Comparison of ENCODE assay signal across 8 cellular contexts in genomic region chr7:44082541-44083207, GRCh38. TPM values are rescaled to one million over a fixed set of nuclear protein-coding genes. Genes with fewer than 3 reads are reported as not detected.
DNase-seq lines count a peak whose midpoint lies in the region; ATAC-seq, FAIRE-seq and TF ChIP-seq lines count a peak whose summit lies in the region.

No MANE protein-coding gene starts in this region.

- BruUV-seq in HepG2 (replicated peaks; lab: Mats Ljungman, UMichigan) = no TSS peak

- H3K4me3 ChIP-seq in HepG2 (replicated peaks in 1 of 3; ENCODE audit: insufficient read depth in 1 of 3, low read depth in 2 of 3, low read length in 3 of 3) = peak overlapping the region; percentile 55 to 73 (median 71); a peak in 5 of 6 replicates

- no peaks in the 10 kb centered on the region for H3K79me2 ChIP-seq in HepG2 (ENCODE audit: insufficient read depth, low read length)

- peaks cover 26% of the 10 kb centered on the region for H3K4me1 ChIP-seq in HepG2 (ENCODE audit: insufficient read depth, low read length)

- H3K27me3 Mint-ChIP-seq in dendritic cell treated with granulocyte-macrophage colony-stimulating factor and Interleukin-4, amounts not matched to agents 40 ng/mL and 50 ng/mL, for 4 days = peaks cover 3% of the 10 kb centered on the region

- H3K27me3 ChIP-seq in HepG2 (ENCODE audit: control insufficient read depth in 1 of 2, insufficient read depth in 2 of 2, low read length in 2 of 2) = peaks cover 0 to 14% of the 10 kb centered on the region in 2 experiments; a peak in 2 of 5 replicates

- peak overlapping the region; percentile 62; the same call in 1 of the 2 replicates for H3K9ac ChIP-seq in HepG2 (ENCODE audit: insufficient read depth, low read depth, low read length)

- CTCF ChIA-PET in HepG2 (lab: Yijun Ruan, JAX; ENCODE audit: low intra/inter-chr PET ratio, low total read pairs) = no interaction called here

- no peaks in the 10 kb centered on the region for H4K20me1 ChIP-seq in HepG2 (ENCODE audit: insufficient read depth, low read length)

- in situ Hi-C loops in HepG2 (cut with HindIII; ENCODE audit: extremely low pct_ligation_motif_present, low pct_unique_long_range_greater_than_20kb) = no loop called here

- no peaks in the 10 kb centered on the region for H3K9me3 ChIP-seq in HepG2 (ENCODE audit: low read length)

- under 1% methylated on average over 17 of the region's 54 CpGs for whole genome bisulfite sequencing in HepG2 (ENCODE audit: low lambda C conversion rate)

- peak; percentile 35; the same call in 1 of the 2 replicates for TF ChIP-seq CTCF in C4-2B (conservative IDR thresholded peaks at IDR 0.05)
- no peak for TF ChIP-seq CTCF in HepG2 (CRISPR knock-in tag; IDR thresholded peaks at IDR 0.05)

- H3K36me3 Mint-ChIP-seq in dendritic cell treated with granulocyte-macrophage colony-stimulating factor and Interleukin-4, amounts not matched to agents 40 ng/mL and 50 ng/mL, for 4 days (ENCODE audit: low read depth) = peaks cover 41% of the 10 kb centered on the region

- H2AFZ ChIP-seq in HepG2 (ENCODE audit: low read length) = no peak overlapping the region

- peak; percentile 30 for FAIRE-seq in HepG2 (lab: Jason Lieb, UNC)

- peak in 1 of 2 experiments; percentile 75; a peak in 2 of 4 replicates for TF ChIP-seq POLR2A in HepG2 (IDR thresholded peaks at IDR 0.05; ENCODE audit: insufficient read depth in 1 of 2, low read depth in 2 of 2, low read length in 2 of 2)

- no peak for TF ChIP-seq RAD21 in HepG2 (CRISPR knock-in tag; IDR thresholded peaks at IDR 0.05)

- H3K27ac Mint-ChIP-seq in dendritic cell treated with granulocyte-macrophage colony-stimulating factor and Interleukin-4, amounts not matched to agents 40 ng/mL and 50 ng/mL, for 4 days = peak overlapping the region; percentile 90

- peak overlapping the region; percentile 84 for H3K4me3 Mint-ChIP-seq in dendritic cell treated with granulocyte-macrophage colony-stimulating factor and Interleukin-4, amounts not matched to agents 40 ng/mL and 50 ng/mL, for 4 days

- peak; percentile 100 for DNase-seq in NCI-H69 (lab: John Stamatoyannopoulos, UW)
- DNase-seq in activated CD4-positive, alpha-beta T cell treated with anti-CD3 and anti-CD28 coated beads, Interleukin-2, amount 50 U/mL, for 1 hour = peak; percentile 97
- peak; percentile 98 for DNase-seq in HepG2 (ENCODE audit: low spot score)
- DNase-seq in stimulated activated CD4-positive, alpha-beta T cell treated with anti-CD3 and anti-CD28 coated beads, Interleukin-2, amount 100 ng/mL, for 48 hours = peak; percentile 93 to 94

- POLR2A ChIA-PET in HepG2 (lab: Yijun Ruan, JAX) = no interaction called here

- H3K4me1 Mint-ChIP-seq in dendritic cell treated with granulocyte-macrophage colony-stimulating factor and Interleukin-4, amounts not matched to agents 40 ng/mL and 50 ng/mL, for 4 days (ENCODE audit: low read depth) = peaks cover 30% of the 10 kb centered on the region

- peaks cover 3 to 10% of the 10 kb centered on the region in 2 experiments; a peak in 3 of 5 replicates for H3K36me3 ChIP-seq in HepG2 (replicated peaks in 1 of 2; ENCODE audit: control insufficient read depth in 1 of 2, insufficient read depth in 2 of 2, low read length in 2 of 2)

- H3K27ac ChIP-seq in C4-2B (peak overlapping the region; percentile 92), HepG2 (ENCODE audit: extremely low read length, insufficient read depth, low read length) (peak overlapping the region; percentile 33)

- intact Hi-C loops in dendritic cell treated with granulocyte-macrophage colony-stimulating factor and Interleukin-4, amounts not matched to agents 40 ng/mL and 50 ng/mL, for 4 days (cut with micrococcal nuclease) = loop anchor here (1.0 to 5.0 kb wide), 4 partner anchors 9 to 118 kb away; partner anchors contain the start of genes POLD2 and YKT6
- intact Hi-C loops in HepG2 (cut with micrococcal nuclease; ENCODE audit: unreplicated experiment) = loop anchor here (2.0 kb wide), 1 partner anchor 40 kb away; the partner anchor contains the start of gene POLD2

- no peak for TF ChIP-seq EP300 in HepG2 (IDR thresholded peaks at IDR 0.05; ENCODE audit: low read depth in 2 of 2, low read length in 2 of 2)
- no peak for TF ChIP-seq EP300 in HepG2 (CRISPR knock-in tag; IDR thresholded peaks at IDR 0.05; ENCODE audit: borderline replicate concordance)

- ATAC-seq in GM19372 (IDR thresholded peaks at IDR 0.05; ENCODE audit: low read depth, unreplicated experiment) = peak; percentile 87
- peak; percentile 92 for ATAC-seq in HG03521 (IDR thresholded peaks at IDR 0.05; ENCODE audit: unreplicated experiment)
- ATAC-seq in HepG2 = peak; percentile 97

- H3K4me2 ChIP-seq in HepG2 (ENCODE audit: low read depth, low read length) = peak overlapping the region; percentile 95

- no peaks in the 10 kb centered on the region for H3K9me3 Mint-ChIP-seq in dendritic cell treated with granulocyte-macrophage colony-stimulating factor and Interleukin-4, amounts not matched to agents 40 ng/mL and 50 ng/mL, for 4 days

RNA-seq across cellular contexts. Expression of gene POLM, which starts 0.3 kb away (rescaled TPM):
- 2.4 and 5.2 TPM in 2 replicates for total RNA-seq in HepG2 (2016; rRNA removed; fragmentation: Illumina TruSeq; extraction: Trizol)
- 1.4 and 2.1 TPM in 2 replicates for total RNA-seq in HepG2 (2016; cell fraction: cytosol; rRNA removed; fragmentation: Illumina TruSeq; extraction: Trizol; ENCODE audit: low read depth)
- total RNA-seq in HepG2 (2016; cell fraction: insoluble cytoplasmic fraction; rRNA removed; fragmentation: Illumina TruSeq; extraction: Trizol) = 2.6 and 4.6 TPM in 2 replicates
- total RNA-seq in HepG2 (2016; cell fraction: membrane; rRNA removed; fragmentation: Illumina TruSeq; extraction: Trizol) = 2.7 and 2.8 TPM in 2 replicates
- total RNA-seq in HepG2 (2016; cell fraction: nucleus; rRNA removed; fragmentation: Illumina TruSeq; extraction: Trizol) = 7.3 and 9.5 TPM in 2 replicates
- polyA plus RNA-seq in HepG2 (2011; rRNA removed) = 5.4 and 6.6 TPM in 2 replicates
- polyA plus RNA-seq in HepG2 (2011; cell fraction: cytosol; rRNA removed) = 2.2 and 3.1 TPM in 2 replicates
- 30.4 and 31.3 TPM in 2 replicates for polyA plus RNA-seq in HepG2 (2011; cell fraction: nucleus; rRNA removed)
- polyA plus RNA-seq in HepG2 (2012) = 4.0 and 4.2 TPM in 2 replicates
- polyA plus RNA-seq in HepG2 (2016; cell fraction: cytosol; fragmentation: Illumina TruSeq; extraction: Trizol; ENCODE audit: low read depth) = 1.0 and 1.4 TPM in 2 replicates
- polyA plus RNA-seq in HepG2 (2016; cell fraction: insoluble cytoplasmic fraction; fragmentation: Illumina TruSeq; extraction: Trizol; ENCODE audit: low read depth) = 1.9 and 2.4 TPM in 2 replicates
- polyA plus RNA-seq in HepG2 (2016; cell fraction: membrane; fragmentation: Illumina TruSeq; extraction: Trizol; ENCODE audit: low read depth) = 1.9 and 2.2 TPM in 2 replicates
- polyA plus RNA-seq in HepG2 (2016; cell fraction: nucleus; fragmentation: Illumina TruSeq; extraction: Trizol; ENCODE audit: insufficient read depth, low read depth) = 20.1 and 20.6 TPM in 2 replicates
- 11.8 and 14.8 TPM in 2 replicates for polyA minus RNA-seq in HepG2 (2011; rRNA and poly(A)+ RNA removed; ENCODE audit: low replicate concordance)
- polyA minus RNA-seq in HepG2 (2011; cell fraction: cytosol; rRNA and poly(A)+ RNA removed) = 3.9 and 5.2 TPM in 2 replicates
- polyA minus RNA-seq in HepG2 (2011; cell fraction: nucleus; rRNA and poly(A)+ RNA removed) = 17.9 and 18.9 TPM in 2 replicates

RNA-seq across cellular contexts. Expression of gene PGAM2, which starts 17.3 kb away (rescaled TPM):
- 0.22 TPM in 1 of 2 replicates, not detected in the other for total RNA-seq in HepG2 (2016; rRNA removed; fragmentation: Illumina TruSeq; extraction: Trizol)
- not detected in 2 replicates for total RNA-seq in HepG2 (2016; cell fraction: cytosol; rRNA removed; fragmentation: Illumina TruSeq; extraction: Trizol; ENCODE audit: low read depth)
- total RNA-seq in HepG2 (2016; cell fraction: insoluble cytoplasmic fraction; rRNA removed; fragmentation: Illumina TruSeq; extraction: Trizol) = not detected in 2 replicates
- total RNA-seq in HepG2 (2016; cell fraction: membrane; rRNA removed; fragmentation: Illumina TruSeq; extraction: Trizol) = not detected in 2 replicates
- total RNA-seq in HepG2 (2016; cell fraction: nucleus; rRNA removed; fragmentation: Illumina TruSeq; extraction: Trizol) = not detected in 2 replicates
- 0.18 TPM in 1 of 2 replicates, not detected in the other for polyA plus RNA-seq in HepG2 (2011; rRNA removed)
- polyA plus RNA-seq in HepG2 (2011; cell fraction: cytosol; rRNA removed) = 0.13 TPM in 1 of 2 replicates, not detected in the other
- 1.5 and 1.9 TPM in 2 replicates for polyA plus RNA-seq in HepG2 (2011; cell fraction: nucleus; rRNA removed)
- 0.35 and 0.49 TPM in 2 replicates for polyA plus RNA-seq in HepG2 (2012)
- not detected in 2 replicates for polyA plus RNA-seq in HepG2 (2016; cell fraction: cytosol; fragmentation: Illumina TruSeq; extraction: Trizol; ENCODE audit: low read depth)
- not detected in 2 replicates for polyA plus RNA-seq in HepG2 (2016; cell fraction: insoluble cytoplasmic fraction; fragmentation: Illumina TruSeq; extraction: Trizol; ENCODE audit: low read depth)
- not detected in 2 replicates for polyA plus RNA-seq in HepG2 (2016; cell fraction: membrane; fragmentation: Illumina TruSeq; extraction: Trizol; ENCODE audit: low read depth)
- not detected in 2 replicates for polyA plus RNA-seq in HepG2 (2016; cell fraction: nucleus; fragmentation: Illumina TruSeq; extraction: Trizol; ENCODE audit: insufficient read depth, low read depth)
- 0.19 and 0.24 TPM in 2 replicates for polyA minus RNA-seq in HepG2 (2011; rRNA and poly(A)+ RNA removed; ENCODE audit: low replicate concordance)
- not detected in 2 replicates for polyA minus RNA-seq in HepG2 (2011; cell fraction: cytosol; rRNA and poly(A)+ RNA removed)
- 0.62 and 0.90 TPM in 2 replicates for polyA minus RNA-seq in HepG2 (2011; cell fraction: nucleus; rRNA and poly(A)+ RNA removed)

RNA-seq across cellular contexts. Expression of gene AEBP1, which starts 21.5 kb away (rescaled TPM):
- 0.22 TPM in 1 of 2 replicates, not detected in the other for total RNA-seq in HepG2 (2016; rRNA removed; fragmentation: Illumina TruSeq; extraction: Trizol)
- not detected in 2 replicates for total RNA-seq in HepG2 (2016; cell fraction: cytosol; rRNA removed; fragmentation: Illumina TruSeq; extraction: Trizol; ENCODE audit: low read depth)
- total RNA-seq in HepG2 (2016; cell fraction: insoluble cytoplasmic fraction; rRNA removed; fragmentation: Illumina TruSeq; extraction: Trizol) = 0.04 TPM in 1 of 2 replicates, not detected in the other
- total RNA-seq in HepG2 (2016; cell fraction: membrane; rRNA removed; fragmentation: Illumina TruSeq; extraction: Trizol) = not detected in 2 replicates
- total RNA-seq in HepG2 (2016; cell fraction: nucleus; rRNA removed; fragmentation: Illumina TruSeq; extraction: Trizol) = not detected in 2 replicates
- polyA plus RNA-seq in HepG2 (2011; rRNA removed) = 0.55 and 0.81 TPM in 2 replicates
- 0.15 and 0.27 TPM in 2 replicates for polyA plus RNA-seq in HepG2 (2011; cell fraction: cytosol; rRNA removed)
- 6.7 and 6.8 TPM in 2 replicates for polyA plus RNA-seq in HepG2 (2011; cell fraction: nucleus; rRNA removed)
- 0.96 and 1.3 TPM in 2 replicates for polyA plus RNA-seq in HepG2 (2012)
- polyA plus RNA-seq in HepG2 (2016; cell fraction: cytosol; fragmentation: Illumina TruSeq; extraction: Trizol; ENCODE audit: low read depth) = not detected in 2 replicates
- not detected in 2 replicates for polyA plus RNA-seq in HepG2 (2016; cell fraction: insoluble cytoplasmic fraction; fragmentation: Illumina TruSeq; extraction: Trizol; ENCODE audit: low read depth)
- polyA plus RNA-seq in HepG2 (2016; cell fraction: membrane; fragmentation: Illumina TruSeq; extraction: Trizol; ENCODE audit: low read depth) = not detected in 2 replicates
- 0.29 and 0.89 TPM in 2 replicates for polyA plus RNA-seq in HepG2 (2016; cell fraction: nucleus; fragmentation: Illumina TruSeq; extraction: Trizol; ENCODE audit: insufficient read depth, low read depth)
- polyA minus RNA-seq in HepG2 (2011; rRNA and poly(A)+ RNA removed; ENCODE audit: low replicate concordance) = 0.14 TPM in 1 of 2 replicates, not detected in the other
- 0.18 and 0.79 TPM in 2 replicates for polyA minus RNA-seq in HepG2 (2011; cell fraction: cytosol; rRNA and poly(A)+ RNA removed)
- polyA minus RNA-seq in HepG2 (2011; cell fraction: nucleus; rRNA and poly(A)+ RNA removed) = 0.37 and 0.64 TPM in 2 replicates

RNA-seq across cellular contexts. Expression of gene DBNL, which starts 38.2 kb away (rescaled TPM):
- total RNA-seq in HepG2 (2016; rRNA removed; fragmentation: Illumina TruSeq; extraction: Trizol) = 35.1 and 35.4 TPM in 2 replicates
- 6.3 and 6.7 TPM in 2 replicates for total RNA-seq in HepG2 (2016; cell fraction: cytosol; rRNA removed; fragmentation: Illumina TruSeq; extraction: Trizol; ENCODE audit: low read depth)
- total RNA-seq in HepG2 (2016; cell fraction: insoluble cytoplasmic fraction; rRNA removed; fragmentation: Illumina TruSeq; extraction: Trizol) = 30.6 and 36.6 TPM in 2 replicates
- 14.7 and 15.9 TPM in 2 replicates for total RNA-seq in HepG2 (2016; cell fraction: membrane; rRNA removed; fragmentation: Illumina TruSeq; extraction: Trizol)
- total RNA-seq in HepG2 (2016; cell fraction: nucleus; rRNA removed; fragmentation: Illumina TruSeq; extraction: Trizol) = 17.2 and 21.8 TPM in 2 replicates
- polyA plus RNA-seq in HepG2 (2011; rRNA removed) = 20.8 and 29.0 TPM in 2 replicates
- polyA plus RNA-seq in HepG2 (2011; cell fraction: cytosol; rRNA removed) = 15.5 and 19.5 TPM in 2 replicates
- polyA plus RNA-seq in HepG2 (2011; cell fraction: nucleus; rRNA removed) = 72.9 and 82.9 TPM in 2 replicates
- polyA plus RNA-seq in HepG2 (2012) = 17.6 and 18.9 TPM in 2 replicates
- polyA plus RNA-seq in HepG2 (2016; cell fraction: cytosol; fragmentation: Illumina TruSeq; extraction: Trizol; ENCODE audit: low read depth) = 5.0 and 5.7 TPM in 2 replicates
- polyA plus RNA-seq in HepG2 (2016; cell fraction: insoluble cytoplasmic fraction; fragmentation: Illumina TruSeq; extraction: Trizol; ENCODE audit: low read depth) = 31.8 and 36.6 TPM in 2 replicates
- polyA plus RNA-seq in HepG2 (2016; cell fraction: membrane; fragmentation: Illumina TruSeq; extraction: Trizol; ENCODE audit: low read depth) = 10.1 and 10.8 TPM in 2 replicates
- polyA plus RNA-seq in HepG2 (2016; cell fraction: nucleus; fragmentation: Illumina TruSeq; extraction: Trizol; ENCODE audit: insufficient read depth, low read depth) = 26.3 and 34.3 TPM in 2 replicates
- 51.2 and 89.6 TPM in 2 replicates for polyA minus RNA-seq in HepG2 (2011; rRNA and poly(A)+ RNA removed; ENCODE audit: low replicate concordance)
- polyA minus RNA-seq in HepG2 (2011; cell fraction: cytosol; rRNA and poly(A)+ RNA removed) = 10.0 and 13.2 TPM in 2 replicates
- 31.3 and 34.3 TPM in 2 replicates for polyA minus RNA-seq in HepG2 (2011; cell fraction: nucleus; rRNA and poly(A)+ RNA removed)

RNA-seq across cellular contexts. Expression of gene POLD2, which starts 40.7 kb away (rescaled TPM):
- 87.6 and 98.8 TPM in 2 replicates for total RNA-seq in HepG2 (2016; rRNA removed; fragmentation: Illumina TruSeq; extraction: Trizol)
- 118 and 152 TPM in 2 replicates for total RNA-seq in HepG2 (2016; cell fraction: cytosol; rRNA removed; fragmentation: Illumina TruSeq; extraction: Trizol; ENCODE audit: low read depth)
- total RNA-seq in HepG2 (2016; cell fraction: insoluble cytoplasmic fraction; rRNA removed; fragmentation: Illumina TruSeq; extraction: Trizol) = 74.7 and 95.4 TPM in 2 replicates
- 139 and 187 TPM in 2 replicates for total RNA-seq in HepG2 (2016; cell fraction: membrane; rRNA removed; fragmentation: Illumina TruSeq; extraction: Trizol)
- 49.1 and 55.1 TPM in 2 replicates for total RNA-seq in HepG2 (2016; cell fraction: nucleus; rRNA removed; fragmentation: Illumina TruSeq; extraction: Trizol)
- 86.7 and 95.1 TPM in 2 replicates for polyA plus RNA-seq in HepG2 (2011; rRNA removed)
- polyA plus RNA-seq in HepG2 (2011; cell fraction: cytosol; rRNA removed) = 65.5 and 120 TPM in 2 replicates
- 88.2 and 88.7 TPM in 2 replicates for polyA plus RNA-seq in HepG2 (2011; cell fraction: nucleus; rRNA removed)
- 64.0 and 65.2 TPM in 2 replicates for polyA plus RNA-seq in HepG2 (2012)
- 134 and 181 TPM in 2 replicates for polyA plus RNA-seq in HepG2 (2016; cell fraction: cytosol; fragmentation: Illumina TruSeq; extraction: Trizol; ENCODE audit: low read depth)
- polyA plus RNA-seq in HepG2 (2016; cell fraction: insoluble cytoplasmic fraction; fragmentation: Illumina TruSeq; extraction: Trizol; ENCODE audit: low read depth) = 104 and 131 TPM in 2 replicates
- polyA plus RNA-seq in HepG2 (2016; cell fraction: membrane; fragmentation: Illumina TruSeq; extraction: Trizol; ENCODE audit: low read depth) = 176 and 207 TPM in 2 replicates
- polyA plus RNA-seq in HepG2 (2016; cell fraction: nucleus; fragmentation: Illumina TruSeq; extraction: Trizol; ENCODE audit: insufficient read depth, low read depth) = 104 and 121 TPM in 2 replicates
- 82.4 and 267 TPM in 2 replicates for polyA minus RNA-seq in HepG2 (2011; rRNA and poly(A)+ RNA removed; ENCODE audit: low replicate concordance)
- polyA minus RNA-seq in HepG2 (2011; cell fraction: cytosol; rRNA and poly(A)+ RNA removed) = 16.1 and 23.4 TPM in 2 replicates
- polyA minus RNA-seq in HepG2 (2011; cell fraction: nucleus; rRNA and poly(A)+ RNA removed) = 22.9 TPM in 2 replicates

Comparison
In these comparisons a context has a peak if more than half of its experiments do, and no peak if none do; other contexts are left out.
1. Peak in every context shown above with its lines: DNase-seq, ATAC-seq, H3K4me3 ChIP-seq and H3K27ac ChIP-seq.